ENCODE assay signal across 11 cellular contexts in the genomic region with DNA sequence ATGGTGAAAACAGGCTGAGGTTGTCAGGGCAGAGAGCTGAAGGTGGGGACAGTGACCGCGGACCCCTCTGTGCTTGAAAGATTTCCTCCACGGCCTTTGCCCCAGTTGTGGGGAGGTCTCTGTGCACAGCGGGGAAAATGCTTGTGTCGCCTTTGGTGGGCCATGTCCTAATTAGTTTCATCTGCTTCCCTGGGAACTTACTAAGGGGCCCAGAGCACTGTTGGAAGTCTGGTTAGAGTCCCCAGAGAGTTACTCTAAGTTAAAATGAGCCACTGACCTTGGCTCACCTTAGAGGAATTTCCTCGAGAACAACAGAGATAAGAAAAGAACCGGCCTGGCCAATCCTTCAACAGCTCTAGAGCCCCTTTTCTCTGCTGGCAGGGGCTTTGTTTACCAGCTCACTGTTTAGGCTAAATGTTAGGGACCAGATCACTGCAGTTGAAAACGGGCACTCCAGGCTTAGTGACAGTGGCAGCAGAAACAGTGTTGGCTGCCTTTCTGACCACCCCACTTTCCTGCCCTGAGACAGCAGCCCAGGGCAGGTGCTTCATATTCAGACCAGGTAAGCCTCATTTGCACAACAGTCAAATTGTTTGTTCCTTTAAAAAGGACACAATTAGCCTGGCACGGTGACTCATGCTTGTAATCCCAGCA. TPM values are rescaled to one million over a fixed set of nuclear protein-coding genes. Genes with fewer than 3 reads are reported as not detected.
A peak's percentile ranks its signal among the peaks of the same experiment; 100 is the strongest.
DNase-seq lines count a peak whose midpoint lies in the region; ATAC-seq, FAIRE-seq and TF ChIP-seq lines count a peak whose summit lies in the region.
"Had no signal": no experiment of that assay in that cellular context is flagged by ENCODE, and none has a peak within 500 bp of the region (broad histone marks: within the 10 kb centered on the region; RNA-seq: fewer than 3 reads in every experiment).

No MANE protein-coding gene starts in this region.

- no peaks in the 10 kb centered on the region for H3K9me3 ChIP-seq in HEK293 (ENCODE audit: control insufficient read depth, insufficient read depth, low read depth, low read length)
- H3K9me3 ChIP-seq in K562 (replicated peaks; ENCODE audit: control insufficient read depth, insufficient read depth, low read depth, low read length): no peaks in the 10 kb centered on the region
- H3K9me3 ChIP-seq in iPS DF 6.9 (ENCODE audit: control insufficient read depth, insufficient read depth, low read length): no peaks in the 10 kb centered on the region
- H3K9me3 ChIP-seq in gastrocnemius medialis: no peaks in the 10 kb centered on the region
- H3K9me3 ChIP-seq: HAP-1 had no signal

- H3K27me3 Mint-ChIP-seq in activated T-helper 17 cell treated with anti-CD3 and anti-CD28 coated beads, Interleukin-2, amount 50 U/mL, for 72 hours: no peaks in the 10 kb centered on the region
- H3K27me3 Mint-ChIP-seq: effector memory CD8-positive, alpha-beta T cell had no signal

- peaks cover 28 to 32% of the 10 kb centered on the region in 2 experiments for H3K36me3 ChIP-seq in HEK293 (ENCODE audit: control insufficient read depth in 2 of 2, insufficient read depth in 1 of 2, low read length in 2 of 2)
- H3K36me3 ChIP-seq in K562 (ENCODE audit: control insufficient read depth, insufficient read depth, low read length): peaks cover 92% of the 10 kb centered on the region
- H3K36me3 ChIP-seq in iPS DF 6.9 (ENCODE audit: control insufficient read depth, insufficient read depth, low read length): no peaks in the 10 kb centered on the region
- H3K36me3 ChIP-seq in gastrocnemius medialis: peaks cover 2 to 50% of the 10 kb centered on the region in 2 donors

- no peak for TF ChIP-seq RAD21 in K562 (CRISPR knock-in tag; conservative IDR thresholded peaks at IDR 0.05 in 1 of 2, IDR thresholded peaks at IDR 0.05 in 1 of 2)

- H3K4me1 Mint-ChIP-seq in activated T-helper 17 cell treated with anti-CD3 and anti-CD28 coated beads, Interleukin-2, amount 50 U/mL, for 72 hours: peaks cover 7% of the 10 kb centered on the region

- no peaks in the 10 kb centered on the region for H3K9me3 Mint-ChIP-seq in activated T-helper 17 cell treated with anti-CD3 and anti-CD28 coated beads, Interleukin-2, amount 50 U/mL, for 72 hours
- H3K9me3 Mint-ChIP-seq: effector memory CD8-positive, alpha-beta T cell had no signal

- H3K4me1 ChIP-seq in HEK293 (ENCODE audit: control insufficient read depth, insufficient read depth, low read length): peaks cover 5% of the 10 kb centered on the region
- peaks cover 6 to 9% of the 10 kb centered on the region in 2 experiments; a peak in 4 of 5 replicates for H3K4me1 ChIP-seq in K562 (replicated peaks in 1 of 2; ENCODE audit: control insufficient read depth in 2 of 2, insufficient read depth in 2 of 2, low read length in 2 of 2)
- H3K4me1 ChIP-seq in iPS DF 6.9 (ENCODE audit: control insufficient read depth, insufficient read depth, low read length): 0 out of 2 replicates have a peak, but pooled peaks cover 1% of the 10 kb centered on the region
- peaks cover 14 to 17% of the 10 kb centered on the region in 2 donors for H3K4me1 ChIP-seq in gastrocnemius medialis

- H3K27ac Mint-ChIP-seq in activated T-helper 17 cell treated with anti-CD3 and anti-CD28 coated beads, Interleukin-2, amount 50 U/mL, for 72 hours: no peak overlapping the region

- no peak for DNase-seq in K562 (ENCODE audit: extremely low read depth in 1 of 4, low spot score in 3 of 4)
- DNase-seq in iPS DF 6.9 (ENCODE audit: low read depth, low spot score): peak; percentile 11
- DNase-seq in gastrocnemius medialis: no peak
- DNase-seq in NCI-H1930 (lab: John Stamatoyannopoulos, UW): no peak
- no peak for DNase-seq in putamen (ENCODE audit: low spot score)
- DNase-seq: effector memory CD8-positive, alpha-beta T cell; NCI-H524 had no signal

- CTCF ChIA-PET in HEK293 (lab: Yijun Ruan, JAX): interaction anchor here (0.6 kb wide), 1 partner anchor 24 kb away, joined by 3 read pairs; no protein-coding TSS in a partner anchor
- CTCF ChIA-PET in K562 (lab: Yijun Ruan, JAX; ENCODE audit: low intra/inter-chr PET ratio): no interaction called here

- WGBS in K562 (ENCODE audit: insufficient coverage, low coverage, missing lambda C conversion rate): 76% methylated on average over 9 of the region's 9 CpGs
- WGBS in iPS DF 6.9 (ENCODE audit: insufficient coverage, insufficient read length): no CpG with 5 or more reads among the region's 9 CpGs

- ATAC-seq in K562: no peak
- peak; percentile 49 to 51 for ATAC-seq in gastrocnemius medialis
- no peak for ATAC-seq in GM21723 (IDR thresholded peaks at IDR 0.05; ENCODE audit: unreplicated experiment)
- ATAC-seq in activated T-helper 17 cell treated with anti-CD3 and anti-CD28 coated beads, Interleukin-2, amount 50 U/mL, for 72 hours (replicated peaks): no peak
- ATAC-seq: effector memory CD8-positive, alpha-beta T cell had no signal

- H4K20me1 ChIP-seq in K562 (replicated peaks; ENCODE audit: control insufficient read depth, insufficient read depth, low read length): peaks cover 14% of the 10 kb centered on the region

- TF ChIP-seq CTCF in HEK293 (tag by site-specific recombination; IDR thresholded peaks at IDR 0.05) (no peak), K562 (IDR thresholded peaks at IDR 0.05 in 2 of 3, conservative IDR thresholded peaks at IDR 0.05 in 1 of 3; ENCODE audit: insufficient read depth in 2 of 3, low read depth in 1 of 3, low read length in 3 of 3) (no peak), gastrocnemius medialis (IDR thresholded peaks at IDR 0.05 in 4 of 5, conservative IDR thresholded peaks at IDR 0.05 in 1 of 5) (no peak)

- in situ Hi-C loops in K562 (cut with MboI): no loop called here
- in situ Hi-C loops in gastrocnemius medialis (cut with MboI; ENCODE audit: low sequenced_read_pairs in 4 of 4): no loop called here

- TSS peak; percentile 45 for BruUV-seq in K562 (replicated peaks; lab: Mats Ljungman, UMichigan)

- TF ChIP-seq EP300 in K562 (IDR thresholded peaks at IDR 0.05; ENCODE audit: low read length): no peak

- intact Hi-C loops in K562 (cut with micrococcal nuclease): no loop called here
- intact Hi-C loops in gastrocnemius medialis (cut with DNase I; ENCODE audit: low total_unique reads): no loop called here

- peaks cover 90% of the 10 kb centered on the region for H3K36me3 Mint-ChIP-seq in activated T-helper 17 cell treated with anti-CD3 and anti-CD28 coated beads, Interleukin-2, amount 50 U/mL, for 72 hours (ENCODE audit: low read depth)

- H2AFZ ChIP-seq in K562 (ENCODE audit: low read depth, low read length): no peak overlapping the region

- H3K9me1 ChIP-seq in K562 (ENCODE audit: control insufficient read depth, insufficient read depth, low read length): no peaks in the 10 kb centered on the region

- TF ChIP-seq POLR2A in K562 (conservative IDR thresholded peaks at IDR 0.05): no peak
- TF ChIP-seq POLR2A in gastrocnemius medialis (IDR thresholded peaks at IDR 0.05): no peak

- H3K4me3 ChIP-seq in HEK293 (ENCODE audit: low read depth, low read length) (no peak overlapping the region), K562 (no peak overlapping the region), iPS DF 6.9 (ENCODE audit: low read length) (no peak overlapping the region), gastrocnemius medialis (peak overlapping the region in 3 of 4 donors; percentile 10 to 32 (median 16))
- H3K4me3 ChIP-seq: HAP-1 had no signal

- H3K27me3 ChIP-seq in K562 (ENCODE audit: control insufficient read depth in 2 of 2, insufficient read depth in 2 of 2, low read length in 2 of 2) (no peaks in the 10 kb centered on the region), iPS DF 6.9 (ENCODE audit: control insufficient read depth, insufficient read depth, low read length) (no peaks in the 10 kb centered on the region), gastrocnemius medialis (no peaks in the 10 kb centered on the region)

- H3K27ac ChIP-seq in HEK293 (ENCODE audit: extremely low read depth, low read depth, low read length): peak overlapping the region; percentile 43; the same call in 1 of the 2 replicates
- no peak overlapping the region for H3K27ac ChIP-seq in K562 (ENCODE audit: extremely low read depth, low read depth, low read length)
- H3K27ac ChIP-seq in iPS DF 6.9 (ENCODE audit: low read length): no peak overlapping the region
- H3K27ac ChIP-seq in gastrocnemius medialis: peak overlapping the region; percentile 62 to 73 (median 70)

- H3K9ac ChIP-seq in K562 (ENCODE audit: insufficient read depth in 1 of 2, low read depth in 2 of 2, low read length in 2 of 2): no peak overlapping the region

- POLR2A ChIA-PET in HEK293 (lab: Yijun Ruan, JAX) (no interaction called here), K562 (lab: Yijun Ruan, JAX) (no interaction called here)

- H3K4me2 ChIP-seq in K562 (ENCODE audit: insufficient read depth, low read length): no peak overlapping the region

- no peak for FAIRE-seq in K562 (lab: Jason Lieb, UNC)

- H3K4me3 Mint-ChIP-seq in activated T-helper 17 cell treated with anti-CD3 and anti-CD28 coated beads, Interleukin-2, amount 50 U/mL, for 72 hours: no peak overlapping the region

- H3K79me2 ChIP-seq in K562 (ENCODE audit: control insufficient read depth, insufficient read depth, low read length): peaks cover 10% of the 10 kb centered on the region; the same call in 2 of the 3 replicates

RNA-seq across cellular contexts. Expression of gene CRCP, which starts 38.0 kb away (rescaled TPM):
- total RNA-seq in K562 (2011; cell fraction: chromatin; rRNA removed; ENCODE audit: low replicate concordance): 53.3 and 55.2 TPM in 2 replicates
- 32.0 and 38.2 TPM in 2 replicates for total RNA-seq in K562 (2011; cell fraction: nucleolus; rRNA removed)
- total RNA-seq in K562 (2011; cell fraction: nucleoplasm; rRNA removed): 41.5 and 59.3 TPM in 2 replicates
- total RNA-seq in K562 (2014; rRNA removed): 46.7 and 51.4 TPM in 2 replicates
- total RNA-seq in K562 (2014; rRNA removed; fragmentation: Illumina TruSeq; extraction: Trizol): 43.0 and 44.2 TPM in 2 replicates
- total RNA-seq in K562 (2015; rRNA removed; fragmentation: Illumina TruSeq; extraction: Trizol): 51.9 and 55.0 TPM in 2 replicates
- total RNA-seq in K562 (2021): 43.0 and 43.4 TPM in 2 replicates
- 28.6 and 41.0 TPM in 2 replicates for polyA plus RNA-seq in K562 (2011; rRNA removed)
- 25.7 and 28.0 TPM in 2 replicates for polyA plus RNA-seq in K562 (2011; cell fraction: cytosol; rRNA removed)
- polyA plus RNA-seq in K562 (2011; cell fraction: nucleus; rRNA removed): 13.5 and 15.3 TPM in 2 replicates
- polyA plus RNA-seq in K562 (2012): 33.7 and 63.4 TPM in 2 replicates
- 45.3 and 58.3 TPM in 2 replicates for polyA plus RNA-seq in K562 (2014; fragmentation: Illumina TruSeq; extraction: Trizol)
- polyA plus RNA-seq in K562 (2014; fragmentation: Nextera tagmentation; extraction: Ambion mirVana): 10 to 100 TPM; 22.1 to 26.1 TPM
- polyA plus RNA-seq in K562 (2014; rRNA removed): 46.1 and 51.2 TPM in 2 replicates
- polyA minus RNA-seq in K562 (2011; rRNA and poly(A)+ RNA removed): 45.3 and 57.0 TPM in 2 replicates
- polyA minus RNA-seq in K562 (2011; cell fraction: cytosol; rRNA and poly(A)+ RNA removed): 35.5 and 37.0 TPM in 2 replicates
- polyA minus RNA-seq in K562 (2011; cell fraction: nucleus; rRNA and poly(A)+ RNA removed): 11.7 and 15.6 TPM in 2 replicates
- total RNA-seq in gastrocnemius medialis: 10 to 100 TPM; 19.2 to 21.3 (median 20.4) TPM
- 10 to 100 TPM; 19.6 to 25.7 TPM for total RNA-seq in activated T-helper 17 cell treated with anti-CD3 and anti-CD28 coated beads, Interleukin-2, amount 50 U/mL, for 72 hours

RNA-seq across cellular contexts. Expression of gene TPST1, which starts 52.5 kb away (rescaled TPM):
- 14.2 and 17.0 TPM in 2 replicates for total RNA-seq in K562 (2011; cell fraction: chromatin; rRNA removed; ENCODE audit: low replicate concordance)
- total RNA-seq in K562 (2011; cell fraction: nucleolus; rRNA removed): 6.0 and 9.9 TPM in 2 replicates
- total RNA-seq in K562 (2011; cell fraction: nucleoplasm; rRNA removed): 10.0 and 11.1 TPM in 2 replicates
- total RNA-seq in K562 (2014; rRNA removed) (0.41 and 0.49 TPM in 2 replicates), K562 (2014; rRNA removed; fragmentation: Illumina TruSeq; extraction: Trizol) (0.65 and 1.0 TPM in 2 replicates), K562 (2015; rRNA removed; fragmentation: Illumina TruSeq; extraction: Trizol) (0.34 and 0.43 TPM in 2 replicates), K562 (2021) (0.53 and 1.0 TPM in 2 replicates), gastrocnemius medialis (1 to 10 TPM; 1.4 to 3.7 (median 3.0) TPM)
- polyA plus RNA-seq in K562 (2011; rRNA removed) (1.5 and 2.2 TPM in 2 replicates), K562 (2014; fragmentation: Illumina TruSeq; extraction: Trizol) (0.58 and 0.76 TPM in 2 replicates), K562 (2014; fragmentation: Nextera tagmentation; extraction: Ambion mirVana) (under 1 TPM; 0.15 to 0.30 TPM), K562 (2014; rRNA removed) (1.2 and 2.8 TPM in 2 replicates)
- 0.43 and 0.63 TPM in 2 replicates for polyA plus RNA-seq in K562 (2011; cell fraction: cytosol; rRNA removed)
- polyA plus RNA-seq in K562 (2011; cell fraction: nucleus; rRNA removed): 0.70 and 1.3 TPM in 2 replicates
- 0.35 and 0.58 TPM in 2 replicates for polyA plus RNA-seq in K562 (2012)
- 3.7 and 4.8 TPM in 2 replicates for polyA minus RNA-seq in K562 (2011; rRNA and poly(A)+ RNA removed)
- polyA minus RNA-seq in K562 (2011; cell fraction: cytosol; rRNA and poly(A)+ RNA removed): 1.0 and 1.9 TPM in 2 replicates
- 1.9 and 5.9 TPM in 2 replicates for polyA minus RNA-seq in K562 (2011; cell fraction: nucleus; rRNA and poly(A)+ RNA removed)
- under 1 TPM; 0.84 to 0.93 TPM for total RNA-seq in activated T-helper 17 cell treated with anti-CD3 and anti-CD28 coated beads, Interleukin-2, amount 50 U/mL, for 72 hours

Comparison
In these comparisons a context has a peak if more than half of its experiments do, and no peak if none do; other contexts are left out.
1. H3K27ac ChIP-seq: peak in HEK293 (single experiment) and gastrocnemius medialis (4 of 4); none in K562 (single experiment) and iPS DF 6.9 (single experiment).
2. H3K4me3 ChIP-seq: peak in gastrocnemius medialis (3 of 4); none in HEK293 (single experiment), K562 (single experiment) and iPS DF 6.9 (single experiment).
3. ATAC-seq: peak in gastrocnemius medialis (2 of 2); none in K562 (single experiment), GM21723 (single experiment) and activated T-helper 17 cell treated with anti-CD3 and anti-CD28 coated beads, Interleukin-2, amount 50 U/mL, for 72 hours (single experiment).